16 cellular contexts compared by ENCODE assay signal in the genomic region with DNA sequence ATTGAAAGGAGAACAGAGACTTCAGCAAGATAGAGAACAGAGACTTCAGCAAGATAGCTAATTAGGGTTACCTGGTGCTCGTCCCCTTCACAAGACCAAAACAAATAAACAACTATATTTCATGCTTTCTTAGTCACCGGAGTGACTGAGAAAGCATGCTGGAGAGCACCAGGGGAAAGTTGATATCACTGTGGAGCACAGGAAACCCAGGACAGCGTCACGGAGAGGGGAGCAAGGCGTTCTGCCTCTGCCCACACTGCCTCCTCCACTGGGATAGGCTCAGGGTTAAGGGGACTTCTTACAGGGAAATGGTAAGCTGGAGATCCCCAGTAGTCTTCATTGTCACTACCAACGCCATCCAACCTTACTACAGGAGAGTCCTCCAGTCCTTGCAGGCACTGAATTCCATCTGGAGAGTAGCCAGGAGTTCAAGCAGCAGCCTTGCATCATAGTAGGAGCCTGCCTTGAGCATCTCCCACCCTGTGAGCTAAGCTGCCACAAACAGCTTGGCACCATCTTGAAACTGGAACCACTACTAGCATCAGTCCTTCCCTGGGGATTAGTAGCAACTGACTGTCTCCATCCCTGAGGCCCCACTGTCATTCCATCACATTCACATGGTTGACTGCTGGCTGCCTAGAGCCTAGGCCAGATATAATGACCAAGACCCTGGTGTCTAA.
"Had no signal": no experiment of that assay in that cellular context is flagged by ENCODE, and none has a peak within 500 bp of the region (broad histone marks: within the 10 kb centered on the region; RNA-seq: fewer than 3 reads in every experiment).

No MANE protein-coding gene starts in this region.

- H3K27me3 ChIP-seq: cardiac muscle cell, pancreas had no signal

- ATAC-seq: left ventricle myocardium superior; pancreas; right cardiac atrium; stimulated activated naive CD8-positive, alpha-beta T cell treated with anti-CD3 and anti-CD28 coated beads, Interleukin-15, Interleukin-2, amounts not matched to agents 100 U/mL and 50 U/mL, for 24 hours had no signal

- H3K36me3 ChIP-seq: cardiac muscle cell, pancreas had no signal

- H3K27ac ChIP-seq: cardiac muscle cell, pancreas had no signal

- H3K4me1 ChIP-seq: pancreas had no signal

- DNase-seq: activated CD4-positive, alpha-beta memory T cell treated with anti-CD3 and anti-CD28 coated beads for 36 hours; activated CD4-positive, alpha-beta T cell treated with anti-CD3 and anti-CD28 coated beads for 48 hours; activated naive CD4-positive, alpha-beta T cell treated with Interleukin-2 at 50 U/mL for 16 hours; activated T-cell treated with anti-CD3 and anti-CD28 coated beads, Interleukin-2, amount 50 U/mL, for 48 hours; effector CD4-positive, alpha-beta T cell; head of caudate nucleus; hypothalamus; left ventricle myocardium superior; mammary epithelial cell; midbrain; pancreas; right cardiac atrium; stimulated activated CD4-positive, alpha-beta T cell treated with anti-CD3 and anti-CD28 coated beads, Interleukin-12 subunit alpha, Interleukin-12 subunit beta, amount 100 ng/mL, for 4 hours; stimulated activated CD4-positive, alpha-beta T cell treated with anti-CD3 and anti-CD28 coated beads, Interleukin-4, amount 100 ng/mL, for 4 hours; stimulated activated naive CD8-positive, alpha-beta T cell treated with anti-CD3 and anti-CD28 coated beads, Interleukin-15, Interleukin-2, amounts not matched to agents 100 U/mL and 50 U/mL, for 24 hours had no signal

- H3K9me3 ChIP-seq: pancreas had no signal

- H3K4me3 ChIP-seq: cardiac muscle cell, pancreas had no signal
